ENCODE assay signal across 1 cellular context in the genomic region with DNA sequence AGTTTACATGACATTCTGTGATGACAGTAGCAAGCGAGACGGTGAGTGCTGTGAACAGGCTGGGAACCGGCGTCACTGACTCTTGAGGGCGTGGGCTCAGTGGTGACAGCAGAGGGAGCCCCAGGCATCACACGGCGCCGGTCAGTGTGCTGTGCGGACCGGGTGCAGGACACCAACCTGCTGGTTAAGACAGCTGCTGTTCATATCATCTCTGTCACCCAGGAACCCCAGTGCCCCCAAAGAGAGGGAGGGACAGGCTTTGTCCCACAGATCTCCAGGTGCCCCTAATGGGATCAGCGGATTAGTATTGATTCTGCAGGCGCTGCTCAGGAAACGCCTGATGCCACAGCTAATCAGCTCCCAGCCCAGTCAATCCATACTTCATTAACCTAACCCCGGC.
TF ChIP-seq lines count a peak whose summit lies in the region.

No MANE protein-coding gene starts in this region.

TF ChIP-seq in SK-N-SH treated with all-trans-retinoic acid at 6 μM for 48 hours, 23 proteins besides CTCF, POLR2A, EP300 and RAD21 (continued from another document):
- TF ChIP-seq, protein P1, sequence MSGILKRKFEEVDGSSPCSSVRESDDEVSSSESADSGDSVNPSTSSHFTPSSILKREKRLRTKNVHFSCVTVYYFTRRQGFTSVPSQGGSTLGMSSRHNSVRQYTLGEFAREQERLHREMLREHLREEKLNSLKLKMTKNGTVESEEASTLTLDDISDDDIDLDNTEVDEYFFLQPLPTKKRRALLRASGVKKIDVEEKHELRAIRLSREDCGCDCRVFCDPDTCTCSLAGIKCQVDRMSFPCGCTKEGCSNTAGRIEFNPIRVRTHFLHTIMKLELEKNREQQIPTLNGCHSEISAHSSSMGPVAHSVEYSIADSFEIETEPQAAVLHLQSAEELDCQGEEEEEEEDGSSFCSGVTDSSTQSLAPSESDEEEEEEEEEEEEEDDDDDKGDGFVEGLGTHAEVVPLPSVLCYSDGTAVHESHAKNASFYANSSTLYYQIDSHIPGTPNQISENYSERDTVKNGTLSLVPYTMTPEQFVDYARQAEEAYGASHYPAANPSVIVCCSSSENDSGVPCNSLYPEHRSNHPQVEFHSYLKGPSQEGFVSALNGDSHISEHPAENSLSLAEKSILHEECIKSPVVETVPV (CRISPR knock-in tag; IDR thresholded peaks at IDR 0.05) = no peak
- TF ChIP-seq ISL1 (CRISPR knock-in tag; IDR thresholded peaks at IDR 0.05) (no peak), ZNF70 (CRISPR knock-in tag; IDR thresholded peaks at IDR 0.05) (no peak), ZNF8 (CRISPR knock-in tag; IDR thresholded peaks at IDR 0.05) (no peak)
- TF ChIP-seq, protein P2, sequence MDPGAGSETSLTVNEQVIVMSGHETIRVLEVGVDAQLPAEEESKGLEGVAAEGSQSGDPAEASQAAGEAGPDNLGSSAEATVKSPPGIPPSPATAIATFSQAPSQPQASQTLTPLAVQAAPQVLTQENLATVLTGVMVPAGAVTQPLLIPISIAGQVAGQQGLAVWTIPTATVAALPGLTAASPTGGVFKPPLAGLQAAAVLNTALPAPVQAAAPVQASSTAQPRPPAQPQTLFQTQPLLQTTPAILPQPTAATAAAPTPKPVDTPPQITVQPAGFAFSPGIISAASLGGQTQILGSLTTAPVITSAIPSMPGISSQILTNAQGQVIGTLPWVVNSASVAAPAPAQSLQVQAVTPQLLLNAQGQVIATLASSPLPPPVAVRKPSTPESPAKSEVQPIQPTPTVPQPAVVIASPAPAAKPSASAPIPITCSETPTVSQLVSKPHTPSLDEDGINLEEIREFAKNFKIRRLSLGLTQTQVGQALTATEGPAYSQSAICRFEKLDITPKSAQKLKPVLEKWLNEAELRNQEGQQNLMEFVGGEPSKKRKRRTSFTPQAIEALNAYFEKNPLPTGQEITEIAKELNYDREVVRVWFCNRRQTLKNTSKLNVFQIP (CRISPR knock-in tag; IDR thresholded peaks at IDR 0.05; ENCODE audit: borderline replicate concordance, low read depth) = no peak
